ENCODE assay signal across 10 cellular contexts in genomic region chr15:66931768-66932633, GRCh38.
A peak's percentile ranks its signal among the peaks of the same experiment; 100 is the strongest.
DNase-seq lines count a peak whose midpoint lies in the region; ATAC-seq, FAIRE-seq and TF ChIP-seq lines count a peak whose summit lies in the region.
"Had no signal": no experiment of that assay in that cellular context is flagged by ENCODE, and none has a peak within 500 bp of the region (broad histone marks: within the 10 kb centered on the region; RNA-seq: fewer than 3 reads in every experiment).

No MANE protein-coding gene starts in this region.

- no peaks in the 10 kb centered on the region for H3K9me3 ChIP-seq in kidney (ENCODE audit: control insufficient read depth in 1 of 2, low read length in 2 of 2)

- no peak overlapping the region for H3K9ac ChIP-seq in kidney (ENCODE audit: low read length in 2 of 2)

- H3K4me1 Mint-ChIP-seq in activated naive CD8-positive, alpha-beta T cell (ENCODE audit: low read depth), result no peaks in the 10 kb centered on the region
- H3K4me1 Mint-ChIP-seq in activated naive CD8-positive, alpha-beta T cell treated with anti-CD3 and anti-CD28 coated beads for 36 hours, result peaks cover 2% of the 10 kb centered on the region
- H3K4me1 Mint-ChIP-seq in type B pancreatic cell (ENCODE audit: unreplicated experiment), result peaks cover 42% of the 10 kb centered on the region
- H3K4me1 Mint-ChIP-seq in effector memory CD8-positive, alpha-beta T cell (ENCODE audit: low read depth in 2 of 2), result no peaks in the 10 kb centered on the region

- H3K4me3 Mint-ChIP-seq in activated naive CD8-positive, alpha-beta T cell, result no peak overlapping the region
- no peak overlapping the region for H3K4me3 Mint-ChIP-seq in activated naive CD8-positive, alpha-beta T cell treated with anti-CD3 and anti-CD28 coated beads for 36 hours
- peak overlapping the region; percentile 74 for H3K4me3 Mint-ChIP-seq in type B pancreatic cell
- H3K4me3 Mint-ChIP-seq in effector memory CD8-positive, alpha-beta T cell, result no peak overlapping the region
- H3K4me3 Mint-ChIP-seq: CD4-positive, alpha-beta memory T cell had no signal

- no peak for ATAC-seq in effector memory CD8-positive, alpha-beta T cell (replicated peaks)
- no peak for ATAC-seq in HG02870 (IDR thresholded peaks at IDR 0.05; ENCODE audit: unreplicated experiment)
- ATAC-seq in GM21786 (IDR thresholded peaks at IDR 0.05; ENCODE audit: unreplicated experiment), result no peak

- no peak for DNase-seq in activated naive CD8-positive, alpha-beta T cell treated with anti-CD3 and anti-CD28 coated beads for 36 hours
- DNase-seq in amniotic epithelial cell (ENCODE audit: low read depth), result peak; percentile 65
- no peak for DNase-seq in kidney
- no peak for DNase-seq in type B pancreatic cell (ENCODE audit: extremely low spot score, unreplicated experiment)
- no peak for DNase-seq in effector memory CD8-positive, alpha-beta T cell
- DNase-seq: CD4-positive, alpha-beta memory T cell; SHP77 had no signal

- peaks cover 14 to 32% of the 10 kb centered on the region in 2 donors for H3K4me1 ChIP-seq in kidney (ENCODE audit: control insufficient read depth in 1 of 2, insufficient read depth in 1 of 2, low read depth in 1 of 2, low read length in 2 of 2)

- TF ChIP-seq CTCF in kidney (IDR thresholded peaks at IDR 0.05; ENCODE audit: borderline replicate concordance, extremely low read depth, insufficient read depth) (no peak), type B pancreatic cell (conservative IDR thresholded peaks at IDR 0.05) (no peak)

- no peaks in the 10 kb centered on the region for H3K36me3 Mint-ChIP-seq in activated naive CD8-positive, alpha-beta T cell
- no peaks in the 10 kb centered on the region for H3K36me3 Mint-ChIP-seq in activated naive CD8-positive, alpha-beta T cell treated with anti-CD3 and anti-CD28 coated beads for 36 hours
- no peaks in the 10 kb centered on the region for H3K36me3 Mint-ChIP-seq in type B pancreatic cell
- no peaks in the 10 kb centered on the region for H3K36me3 Mint-ChIP-seq in effector memory CD8-positive, alpha-beta T cell (ENCODE audit: insufficient read depth)
- H3K36me3 Mint-ChIP-seq: CD4-positive, alpha-beta memory T cell had no signal

- H3K36me3 ChIP-seq in kidney (ENCODE audit: control insufficient read depth in 1 of 2, insufficient read depth in 2 of 2, low read length in 2 of 2), result no peaks in the 10 kb centered on the region

- no peaks in the 10 kb centered on the region for H3K9me3 Mint-ChIP-seq in activated naive CD8-positive, alpha-beta T cell (ENCODE audit: low read depth)
- H3K9me3 Mint-ChIP-seq in activated naive CD8-positive, alpha-beta T cell treated with anti-CD3 and anti-CD28 coated beads for 36 hours, result peaks cover 7% of the 10 kb centered on the region
- H3K9me3 Mint-ChIP-seq in type B pancreatic cell, result peaks cover 6% of the 10 kb centered on the region
- H3K9me3 Mint-ChIP-seq in effector memory CD8-positive, alpha-beta T cell, result no peaks in the 10 kb centered on the region

- H3K27me3 Mint-ChIP-seq in activated naive CD8-positive, alpha-beta T cell, result peaks cover 3% of the 10 kb centered on the region
- H3K27me3 Mint-ChIP-seq in activated naive CD8-positive, alpha-beta T cell treated with anti-CD3 and anti-CD28 coated beads for 36 hours, result peaks cover 5% of the 10 kb centered on the region
- H3K27me3 Mint-ChIP-seq in type B pancreatic cell, result no peaks in the 10 kb centered on the region
- H3K27me3 Mint-ChIP-seq in effector memory CD8-positive, alpha-beta T cell, result peaks cover 17 to 32% of the 10 kb centered on the region in 2 donors

- intact Hi-C loops in kidney (cut with DNase I), result no loop called here

- no peak for FAIRE-seq in kidney (lab: Jason Lieb, UNC)

- H3K27ac Mint-ChIP-seq in activated naive CD8-positive, alpha-beta T cell, result peak overlapping the region; percentile 34
- no peak overlapping the region for H3K27ac Mint-ChIP-seq in activated naive CD8-positive, alpha-beta T cell treated with anti-CD3 and anti-CD28 coated beads for 36 hours
- peak overlapping the region; percentile 91 for H3K27ac Mint-ChIP-seq in type B pancreatic cell
- H3K27ac Mint-ChIP-seq in effector memory CD8-positive, alpha-beta T cell, result no peak overlapping the region
- H3K27ac Mint-ChIP-seq: CD4-positive, alpha-beta memory T cell had no signal

- peak overlapping the region in 1 of 2 donors; percentile 20 for H3K27ac ChIP-seq in kidney (ENCODE audit: low read depth in 2 of 2, low read length in 2 of 2)

- H3K4me3 ChIP-seq in kidney (ENCODE audit: low read length in 2 of 2), result peak overlapping the region; percentile 5 to 16

Comparison
In these comparisons a context has a peak if more than half of its experiments do, and no peak if none do; other contexts are left out.
1. H3K27ac Mint-ChIP-seq: peak in activated naive CD8-positive, alpha-beta T cell (single experiment) and type B pancreatic cell (single experiment); none in activated naive CD8-positive, alpha-beta T cell treated with anti-CD3 and anti-CD28 coated beads for 36 hours (single experiment) and effector memory CD8-positive, alpha-beta T cell (0 of 2).